ENCODE assay signal across 27 cellular contexts in the genomic region with DNA sequence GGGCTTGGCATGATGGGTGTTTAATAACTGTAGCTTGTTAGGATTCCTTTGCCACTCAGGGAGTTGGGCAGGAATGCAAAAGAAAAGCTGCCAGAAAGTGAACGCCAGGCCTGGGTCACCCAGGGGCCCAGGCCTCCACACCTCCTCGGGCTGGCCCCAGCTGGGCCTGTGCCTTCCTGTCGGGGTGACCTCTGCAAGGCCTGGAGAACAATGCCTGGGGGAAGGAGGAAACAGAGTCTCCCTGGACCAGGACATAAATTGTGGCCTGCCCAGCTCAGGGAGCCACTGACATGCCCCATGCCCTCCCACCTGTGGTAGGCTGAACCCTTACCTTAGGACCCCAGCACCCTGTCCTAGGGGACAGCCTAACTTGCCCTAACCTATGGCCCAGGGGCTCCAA. TPM values are rescaled to one million over a fixed set of nuclear protein-coding genes. Genes with fewer than 3 reads are reported as not detected.
DNase-seq lines count a peak whose midpoint lies in the region; ATAC-seq and TF ChIP-seq lines count a peak whose summit lies in the region.
"Had no signal": no experiment of that assay in that cellular context is flagged by ENCODE, and none has a peak within 500 bp of the region (broad histone marks: within the 10 kb centered on the region; RNA-seq: fewer than 3 reads in every experiment).

No MANE protein-coding gene starts in this region.

- intact Hi-C loops in left ventricle myocardium inferior (cut with micrococcal nuclease), result no loop called here
- intact Hi-C loops in cardiac septum (cut with DNase I), result loop anchor here (5.0 kb wide), 1 partner anchor 52 kb away; no protein-coding TSS in a partner anchor
- intact Hi-C loops in esophagus squamous epithelium (cut with DNase I), result no loop called here
- intact Hi-C loops in naive thymus-derived CD4-positive, alpha-beta T cell (cut with micrococcal nuclease), result no loop called here

- DNase-seq in left ventricle myocardium inferior, result no peak
- DNase-seq in cardiac septum (ENCODE audit: low spot score), result no peak
- DNase-seq in esophagus squamous epithelium (lab: John Stamatoyannopoulos, UW), result no peak
- no peak for DNase-seq in osteocyte (ENCODE audit: extremely low spot score, unreplicated experiment)
- no peak for DNase-seq in immature natural killer cell
- DNase-seq in naive thymus-derived CD4-positive, alpha-beta T cell, result no peak
- DNase-seq in SIG-M5 (lab: John Stamatoyannopoulos, UW), result no peak
- DNase-seq: activated CD8-positive, alpha-beta T cell treated with anti-CD3 and anti-CD28 coated beads, Interleukin-2, amount 10 ng/mL, durations not matched to agents 7 days and 5 days; activated gamma-delta T cell treated with Interleukin-2 at 50 U/mL for 16 hours; activated T-cell treated with anti-CD3 and anti-CD28 coated beads, Interleukin-2, amount 50 U/mL, for 1 hour; dorsolateral prefrontal cortex; Kasumi-1; kidney glomerular epithelial cell; midbrain; NCI-H1048; NCI-H187 treated with DMSO at 0.1 percent for 48 hours; NCI-H774; nephron progenitor cell; OCI-M1; SHP77; small intestine; stimulated activated naive CD4-positive, alpha-beta T cell had no signal

- H3K27me3 ChIP-seq in left ventricle myocardium inferior (ENCODE audit: low read depth) (no peaks in the 10 kb centered on the region), esophagus squamous epithelium (no peaks in the 10 kb centered on the region)
- H3K27me3 ChIP-seq in naive thymus-derived CD4-positive, alpha-beta T cell (ENCODE audit: control insufficient read depth in 2 of 2, insufficient read depth in 2 of 2, low read length in 2 of 2), result no peaks in the 10 kb centered on the region

- H3K9me3 ChIP-seq in left ventricle myocardium inferior (replicated peaks) (peaks cover 12% of the 10 kb centered on the region), esophagus squamous epithelium (no peaks in the 10 kb centered on the region)
- H3K9me3 ChIP-seq in naive thymus-derived CD4-positive, alpha-beta T cell (ENCODE audit: control insufficient read depth in 2 of 3, low read length in 3 of 3), result no peaks in the 10 kb centered on the region
- H3K9me3 ChIP-seq: A549 had no signal

- WGBS in esophagus squamous epithelium, 2 donors, result no CpG with 5 or more reads among the region's 3 CpGs

- H3K27me3 Mint-ChIP-seq in osteocyte (ENCODE audit: unreplicated experiment) (no peaks in the 10 kb centered on the region), immature natural killer cell (ENCODE audit: low read depth in 3 of 3) (peaks cover 0 to 2% (median 0%) of the 10 kb centered on the region in 3 donors)
- peaks cover under 1 to 35% (median 12%) of the 10 kb centered on the region in 5 donors for H3K27me3 Mint-ChIP-seq in naive thymus-derived CD4-positive, alpha-beta T cell
- H3K27me3 Mint-ChIP-seq: progenitor cell of endocrine pancreas had no signal

- H3K4me1 ChIP-seq in left ventricle myocardium inferior, result peaks cover 79% of the 10 kb centered on the region
- peaks cover 7 to 75% (median 20%) of the 10 kb centered on the region in 3 donors for H3K4me1 ChIP-seq in esophagus squamous epithelium
- no peaks in the 10 kb centered on the region for H3K4me1 ChIP-seq in naive thymus-derived CD4-positive, alpha-beta T cell (ENCODE audit: control insufficient read depth in 2 of 2, insufficient read depth in 2 of 2, low read length in 2 of 2)
- H3K4me1 ChIP-seq: A549 had no signal

- H3K4me3 ChIP-seq in left ventricle myocardium inferior (no peak overlapping the region), esophagus squamous epithelium (no peak overlapping the region)
- no peak overlapping the region for H3K4me3 ChIP-seq in naive thymus-derived CD4-positive, alpha-beta T cell (ENCODE audit: low read length)
- H3K4me3 ChIP-seq: A549, dorsolateral prefrontal cortex had no signal

- peak overlapping the region; percentile 74 for H3K27ac Mint-ChIP-seq in osteocyte (ENCODE audit: unreplicated experiment)
- no peak overlapping the region for H3K27ac Mint-ChIP-seq in immature natural killer cell
- H3K27ac Mint-ChIP-seq in naive thymus-derived CD4-positive, alpha-beta T cell, result no peak overlapping the region
- H3K27ac Mint-ChIP-seq: activated CD8-positive, alpha-beta T cell treated with anti-CD3 and anti-CD28 coated beads, Interleukin-2, amount 10 ng/mL, durations not matched to agents 7 days and 5 days; B cell; nephron progenitor cell; progenitor cell of endocrine pancreas had no signal

- H3K27ac ChIP-seq in left ventricle myocardium inferior (replicated peaks) (peak overlapping the region; percentile 82), esophagus squamous epithelium (peak overlapping the region; percentile 18 to 89 (median 84))
- H3K27ac ChIP-seq in naive thymus-derived CD4-positive, alpha-beta T cell (ENCODE audit: low read depth, low read length), result no peak overlapping the region
- H3K27ac ChIP-seq: A549 had no signal

- peaks cover 39% of the 10 kb centered on the region for H3K36me3 Mint-ChIP-seq in osteocyte (ENCODE audit: unreplicated experiment)
- no peaks in the 10 kb centered on the region for H3K36me3 Mint-ChIP-seq in immature natural killer cell
- H3K36me3 Mint-ChIP-seq in naive thymus-derived CD4-positive, alpha-beta T cell, result no peaks in the 10 kb centered on the region

- POLR2A ChIA-PET in naive thymus-derived CD4-positive, alpha-beta T cell (lab: Charles Lee), result no interaction called here

- CTCF ChIA-PET in naive thymus-derived CD4-positive, alpha-beta T cell (lab: Charles Lee), result no interaction called here

- H3K4me1 Mint-ChIP-seq in osteocyte (ENCODE audit: unreplicated experiment) (peaks cover 80% of the 10 kb centered on the region), immature natural killer cell (no peaks in the 10 kb centered on the region)
- H3K4me1 Mint-ChIP-seq in naive thymus-derived CD4-positive, alpha-beta T cell, result no peaks in the 10 kb centered on the region
- H3K4me1 Mint-ChIP-seq: B cell had no signal

- H3K36me3 ChIP-seq in left ventricle myocardium inferior, result no peaks in the 10 kb centered on the region
- peaks cover 0 to 2% (median 0%) of the 10 kb centered on the region in 3 donors for H3K36me3 ChIP-seq in esophagus squamous epithelium
- no peaks in the 10 kb centered on the region for H3K36me3 ChIP-seq in naive thymus-derived CD4-positive, alpha-beta T cell (ENCODE audit: control insufficient read depth in 2 of 3, insufficient read depth in 3 of 3, low read length in 3 of 3)

- TF ChIP-seq CTCF in left ventricle myocardium inferior (IDR thresholded peaks at IDR 0.05; ENCODE audit: borderline replicate concordance) (no peak), esophagus squamous epithelium (IDR thresholded peaks at IDR 0.05) (no peak), osteocyte (IDR thresholded peaks at IDR 0.05) (no peak)

- TF ChIP-seq POLR2A in esophagus squamous epithelium (IDR thresholded peaks at IDR 0.05), result no peak

- no peak overlapping the region for H3K4me3 Mint-ChIP-seq in osteocyte (ENCODE audit: unreplicated experiment)
- H3K4me3 Mint-ChIP-seq in immature natural killer cell, result no peak overlapping the region
- H3K4me3 Mint-ChIP-seq in naive thymus-derived CD4-positive, alpha-beta T cell, result no peak overlapping the region
- H3K4me3 Mint-ChIP-seq: activated CD8-positive, alpha-beta T cell treated with anti-CD3 and anti-CD28 coated beads, Interleukin-2, amount 10 ng/mL, durations not matched to agents 7 days and 5 days; B cell; nephron progenitor cell had no signal

- no peak for ATAC-seq in GM21423 (IDR thresholded peaks at IDR 0.05; ENCODE audit: unreplicated experiment)
- no peak for ATAC-seq in naive thymus-derived CD4-positive, alpha-beta T cell
- ATAC-seq: A549; activated CD4-positive, CD25-positive, alpha-beta regulatory T cell treated with anti-CD3 and anti-CD28 coated beads, Interleukin-2, amount 50 U/mL, for 24 hours; activated CD8-positive, alpha-beta T cell treated with anti-CD3 and anti-CD28 coated beads, Interleukin-2, amount 10 ng/mL, durations not matched to agents 7 days and 5 days had no signal

- H3K9me3 Mint-ChIP-seq in osteocyte (ENCODE audit: unreplicated experiment) (no peaks in the 10 kb centered on the region), immature natural killer cell (no peaks in the 10 kb centered on the region)
- no peaks in the 10 kb centered on the region for H3K9me3 Mint-ChIP-seq in naive thymus-derived CD4-positive, alpha-beta T cell
- H3K9me3 Mint-ChIP-seq: nephron progenitor cell had no signal

RNA-seq across cellular contexts. Expression of gene MN1, which starts 21.9 kb away (rescaled TPM):
- total RNA-seq in left ventricle myocardium inferior (7.7 TPM), cardiac septum (6.4 TPM), esophagus squamous epithelium (1 to 10 TPM; 2.0 to 6.9 (median 3.1) TPM), osteocyte (145 and 153 TPM in 2 replicates)
- polyA plus RNA-seq in immature natural killer cell, result under 1 TPM in 2 of 3 donors, not detected in 1; 0.03 to 0.14 TPM
- 1 to 10 TPM in 2 of 5 experiments, under 1 TPM in 3; 0.16 to 3.8 (median 0.38) TPM for total RNA-seq in naive thymus-derived CD4-positive, alpha-beta T cell
- polyA plus RNA-seq in naive thymus-derived CD4-positive, alpha-beta T cell, result not detected

Comparison
In these comparisons a context has a peak if more than half of its experiments do, and no peak if none do; other contexts are left out.
1. RNA of gene MN1, which starts 21.9 kb away (total RNA-seq): 145 to 153 TPM in osteocyte; 7.7 TPM in left ventricle myocardium inferior (single experiment), 6.4 TPM in cardiac septum (single experiment), 2.0 to 6.9 TPM in esophagus squamous epithelium and 0.16 to 3.8 TPM in naive thymus-derived CD4-positive, alpha-beta T cell; every median in the first group is over 10 times any median in the second.